In the genomic region with DNA sequence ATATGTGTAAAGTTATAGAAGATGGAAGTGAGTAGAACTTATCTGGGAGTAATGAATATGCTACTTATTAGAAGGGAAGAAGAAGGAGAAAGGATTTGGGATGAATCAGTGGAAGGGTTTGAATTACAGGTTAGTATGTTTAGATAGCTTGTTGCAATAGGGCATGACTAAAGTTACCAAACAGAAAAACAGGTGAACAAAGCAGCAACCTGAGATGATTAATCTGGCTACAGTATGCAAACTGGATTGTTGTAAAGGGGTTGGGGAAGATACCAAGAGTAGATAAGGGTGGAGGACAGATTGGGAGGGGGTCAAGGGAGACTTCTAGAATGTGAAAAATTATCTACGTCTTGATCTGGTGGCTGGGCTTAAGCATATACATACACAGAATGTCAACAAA, we compare ENCODE assay signal across 20 cellular contexts.
DNase-seq lines count a peak whose midpoint lies in the region; ATAC-seq and TF ChIP-seq lines count a peak whose summit lies in the region.
"Had no signal": no experiment of that assay in that cellular context is flagged by ENCODE, and none has a peak within 500 bp of the region (broad histone marks: within the 10 kb centered on the region; RNA-seq: fewer than 3 reads in every experiment).

No MANE protein-coding gene starts in this region.

- no peak overlapping the region for H3K56ac ChIP-seq in mesendoderm (ENCODE audit: low read length)

- H3K27me3 ChIP-seq in PC-9 (ENCODE audit: insufficient read depth, low read depth) (no peaks in the 10 kb centered on the region), mesendoderm (ENCODE audit: insufficient read depth, low read length, poor library complexity) (no peaks in the 10 kb centered on the region), GM23248 (replicated peaks; ENCODE audit: insufficient read depth) (no peaks in the 10 kb centered on the region)
- H3K27me3 ChIP-seq: BE2C had no signal

- no peak overlapping the region for H2BK120ac ChIP-seq in mesendoderm (ENCODE audit: low read depth, low read length)

- intact Hi-C loops in PC-9 (cut with micrococcal nuclease; ENCODE audit: unreplicated experiment), result no loop called here

- H3K4me2 ChIP-seq in PC-9 (peak overlapping the region; percentile 16; the same call in 1 of the 2 replicates), mesendoderm (ENCODE audit: low read length) (no peak overlapping the region), GM23248 (ENCODE audit: unreplicated experiment) (no peak overlapping the region)

- peak; percentile 54 for DNase-seq in DMS53 (lab: John Stamatoyannopoulos, UW)
- DNase-seq in NCI-H526 (lab: John Stamatoyannopoulos, UW), result peak; percentile 51 to 58
- DNase-seq in PC-9, result peak in 1 of 2 experiments; percentile 83
- peak; percentile 10 for DNase-seq in mesendoderm
- no peak for DNase-seq in GM23248
- no peak for DNase-seq in occipital lobe (lab: John Stamatoyannopoulos, UW)
- DNase-seq: BE2C; C1 segment of cervical spinal cord; CD4-positive, CD25-positive, alpha-beta regulatory T cell; CD8-positive, alpha-beta memory T cell; COR-L47; DMS 273 treated with DMSO at 0.1 percent for 48 hours; DMS79; GDM1; GOT3; H7; HFFc6 had no signal

- no peak overlapping the region for H3K27ac ChIP-seq in PC-9
- H3K27ac ChIP-seq in mesendoderm (ENCODE audit: low read depth, low read length), result no peak overlapping the region
- H3K27ac ChIP-seq in GM23248, result no peak overlapping the region

- WGBS in mesendoderm (ENCODE audit: extremely low coverage, insufficient coverage, low lambda C conversion rate), result no CpG with 5 or more reads among the region's 1 CpG
- 58 to 61% methylated on average over 1 of the region's 1 CpG for WGBS in GM23248 (ENCODE audit: low coverage in 1 of 2, low lambda C conversion rate in 2 of 2, missing lambda C conversion rate in 2 of 2), 2 experiments

- ATAC-seq in GM21529 (IDR thresholded peaks at IDR 0.05; ENCODE audit: unreplicated experiment), result no peak
- ATAC-seq: HCT116, HepG2 had no signal

- H4K20me1 ChIP-seq in PC-9 (ENCODE audit: insufficient read depth) (no peaks in the 10 kb centered on the region), GM23248 (ENCODE audit: insufficient read depth) (no peaks in the 10 kb centered on the region)

- H3K4me1 ChIP-seq in PC-9 (replicated peaks; ENCODE audit: insufficient read depth), result peaks cover 16% of the 10 kb centered on the region
- H3K4me1 ChIP-seq in mesendoderm (ENCODE audit: control insufficient read depth, low read depth, low read length), result no peaks in the 10 kb centered on the region
- H3K4me1 ChIP-seq in GM23248 (ENCODE audit: insufficient read depth), result no peaks in the 10 kb centered on the region
- H3K4me1 ChIP-seq: BE2C had no signal

- no peak overlapping the region for H2AFZ ChIP-seq in PC-9
- H2AFZ ChIP-seq in GM23248, result no peak overlapping the region

- no peak overlapping the region for H2AK5ac ChIP-seq in mesendoderm (ENCODE audit: low read length)

- BruUV-seq in PC-9 (replicated peaks; lab: Mats Ljungman, UMichigan), result no TSS peak

- POLR2A ChIA-PET in PC-9 (lab: Charles Lee; ENCODE audit: unreplicated experiment), result interaction anchor here (0.7 kb wide), 1 partner anchor 38 kb away, joined by 4 read pairs; no protein-coding TSS in a partner anchor

- H3K9ac ChIP-seq in mesendoderm (ENCODE audit: low read length), result no peak overlapping the region
- H3K9ac ChIP-seq in GM23248, result no peak overlapping the region

- H2BK5ac ChIP-seq in mesendoderm (ENCODE audit: low read length), result no peak overlapping the region

- H3K79me1 ChIP-seq in mesendoderm (ENCODE audit: low read length), result no peaks in the 10 kb centered on the region

- H3K79me2 ChIP-seq in PC-9 (ENCODE audit: low read depth) (no peaks in the 10 kb centered on the region), mesendoderm (ENCODE audit: control insufficient read depth, insufficient read depth, low read length) (no peaks in the 10 kb centered on the region), GM23248 (ENCODE audit: insufficient read depth) (no peaks in the 10 kb centered on the region)

- in situ Hi-C loops in GM23248 (cut with MboI), result no loop called here

- H3K23ac ChIP-seq in mesendoderm (ENCODE audit: low read length), result no peak overlapping the region

- H3K9me3 ChIP-seq in PC-9 (ENCODE audit: insufficient read depth, low read depth) (no peaks in the 10 kb centered on the region), GM23248 (ENCODE audit: low read depth) (no peaks in the 10 kb centered on the region)
- H3K9me3 ChIP-seq: BE2C had no signal

- CTCF ChIA-PET in PC-9 (lab: Charles Lee), result no interaction called here

- H2BK15ac ChIP-seq in mesendoderm (replicated peaks; ENCODE audit: low read depth), result no peak overlapping the region

- H3F3A ChIP-seq in PC-9 (ENCODE audit: insufficient read depth, low read depth) (peaks cover 10% of the 10 kb centered on the region), GM23248 (ENCODE audit: insufficient read depth) (no peaks in the 10 kb centered on the region)

- H4K8ac ChIP-seq in mesendoderm (ENCODE audit: low read depth, low read length), result no peak overlapping the region

- H3K36me3 ChIP-seq in PC-9 (ENCODE audit: low read depth) (no peaks in the 10 kb centered on the region), mesendoderm (ENCODE audit: control insufficient read depth, insufficient read depth, low read length) (no peaks in the 10 kb centered on the region), GM23248 (ENCODE audit: low read depth) (no peaks in the 10 kb centered on the region)
- H3K36me3 ChIP-seq: BE2C had no signal

- TF ChIP-seq CTCF in PC-9 (conservative IDR thresholded peaks at IDR 0.05), result no peak

- no peak overlapping the region for H3K4ac ChIP-seq in mesendoderm (ENCODE audit: low read depth, low read length)

- H3K18ac ChIP-seq in mesendoderm (ENCODE audit: low read length), result no peak overlapping the region

- no peak overlapping the region for H3K4me3 ChIP-seq in PC-9
- no peak overlapping the region for H3K4me3 ChIP-seq in mesendoderm (ENCODE audit: low read length)
- no peak overlapping the region for H3K4me3 ChIP-seq in GM23248

- no peaks in the 10 kb centered on the region for H3K9me2 ChIP-seq in PC-9 (ENCODE audit: insufficient read depth)
- peaks cover 5% of the 10 kb centered on the region; the same call in 1 of the 2 replicates for H3K9me2 ChIP-seq in GM23248 (ENCODE audit: insufficient read depth)

- no peak overlapping the region for H4K5ac ChIP-seq in mesendoderm (ENCODE audit: low read length)

Comparison
In these comparisons a context has a peak if more than half of its experiments do, and no peak if none do; other contexts are left out.
1. DNase-seq: peak in DMS53 (single experiment), NCI-H526 (2 of 2) and mesendoderm (single experiment); none in GM23248 (single experiment) and occipital lobe (single experiment).